ENCODE assay signal across 7 cellular contexts in the genomic region with DNA sequence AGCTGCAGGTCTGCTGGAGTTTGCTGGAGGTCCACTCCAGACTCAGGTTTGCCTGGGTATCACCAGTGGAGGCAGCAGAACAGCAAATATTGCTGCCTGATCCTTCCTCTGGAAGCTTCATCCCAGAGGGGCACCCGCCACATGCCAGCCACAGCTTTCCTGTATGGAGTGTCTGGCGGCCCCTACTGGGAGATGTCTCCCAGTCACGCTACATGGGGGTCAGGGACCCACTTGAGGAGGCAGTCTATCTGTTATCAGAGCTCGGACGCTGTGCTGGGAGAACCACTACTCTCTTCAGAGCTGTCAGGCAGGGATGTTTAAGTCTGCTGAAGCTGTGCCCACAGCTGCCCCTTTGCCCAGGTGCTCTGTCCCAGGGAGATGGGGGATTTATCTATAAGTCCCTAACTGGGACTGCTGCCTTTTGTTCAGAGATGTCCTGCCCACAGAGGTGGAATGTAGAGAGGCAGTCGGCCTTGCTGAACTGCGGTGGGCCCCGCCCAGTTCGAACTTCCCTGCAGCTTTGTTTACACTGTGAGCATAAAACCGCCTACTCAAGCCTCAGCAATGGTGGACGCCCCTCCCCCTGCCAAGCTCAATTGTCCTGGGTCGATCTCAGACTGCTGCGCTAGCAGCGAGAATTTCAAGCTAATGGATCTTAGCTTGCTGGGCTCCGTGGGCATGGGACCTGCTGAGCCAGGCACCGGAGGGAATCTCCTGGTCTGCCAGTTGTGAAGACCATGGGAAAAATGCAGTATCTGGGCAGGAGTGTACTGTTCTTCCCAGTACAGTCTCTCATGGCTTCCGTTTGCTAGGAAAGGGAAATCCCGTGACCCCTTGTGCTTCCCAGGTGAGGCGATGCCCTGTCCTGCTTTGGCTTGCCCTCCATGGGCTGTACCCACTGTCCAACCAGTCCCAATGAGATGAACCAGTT.
DNase-seq lines count a peak whose midpoint lies in the region; FAIRE-seq and TF ChIP-seq lines count a peak whose summit lies in the region.
"Not testable (repeated sequence)": the region's sequence is repeated elsewhere in the genome, so short reads cannot be mapped to it uniquely, and the experiment has no call there.

No MANE protein-coding gene starts in this region.

- H3K4me2 ChIP-seq in mesenchymal stem cell (ENCODE audit: low read length, poor library complexity, severe bottlenecking): peak overlapping the region; percentile 59

- not testable (repeated sequence) for H3K36me3 Mint-ChIP-seq in chondrocyte (ENCODE audit: low read depth); progenitor cell of endocrine pancreas (ENCODE audit: insufficient read depth)

- peak overlapping the region; percentile 38 for H4K8ac ChIP-seq in mesenchymal stem cell (ENCODE audit: low read length)

- H3K79me1 ChIP-seq in mesenchymal stem cell (replicated peaks; ENCODE audit: low read length, poor library complexity, severe bottlenecking): not testable (repeated sequence)

- not testable (repeated sequence) for TF ChIP-seq POLR2A in GM12892 (IDR thresholded peaks at IDR 0.05; ENCODE audit: low read depth, low read length); Peyer's patch (IDR thresholded peaks at IDR 0.05)

- not testable (repeated sequence) for H2BK120ac ChIP-seq in mesenchymal stem cell (ENCODE audit: low read depth, low read length)

- H3K9ac ChIP-seq in mesenchymal stem cell (ENCODE audit: low read length): not testable (repeated sequence)

- not testable (repeated sequence) for H3K4ac ChIP-seq in mesenchymal stem cell (ENCODE audit: low read depth in 1 of 2, low read length in 2 of 2)

- peak overlapping the region in 1 of 2 experiments; percentile 33 for H2BK12ac ChIP-seq in mesenchymal stem cell (ENCODE audit: low read length in 2 of 2)

- not testable (repeated sequence) for H3K18ac ChIP-seq in mesenchymal stem cell (ENCODE audit: low read depth in 1 of 2, low read length in 2 of 2)

- not testable (repeated sequence) for H2BK15ac ChIP-seq in mesenchymal stem cell (ENCODE audit: low read depth, poor library complexity, severe bottlenecking)

- peak; percentile 36 for FAIRE-seq in GM12892 (lab: Jason Lieb, UNC)

- not testable (repeated sequence) for H3K4me1 Mint-ChIP-seq in chondrocyte (ENCODE audit: low read depth); progenitor cell of endocrine pancreas (ENCODE audit: low read depth)

- peak overlapping the region in 2 of 4 donors; percentile 13 to 18 for H3K4me3 ChIP-seq in Peyer's patch
- H3K4me3 ChIP-seq in iPS-11a (ENCODE audit: low read depth, low read length): peak overlapping the region; percentile 13
- H3K4me3 ChIP-seq in mesenchymal stem cell (ENCODE audit: insufficient read depth in 1 of 2, low read depth in 1 of 2, low read length in 2 of 2): not testable (repeated sequence)

- H3K27ac Mint-ChIP-seq in chondrocyte (ENCODE audit: unreplicated experiment): not testable (repeated sequence)
- peak overlapping the region; percentile 82 for H3K27ac Mint-ChIP-seq in progenitor cell of endocrine pancreas

- not testable (repeated sequence) for H3K27ac ChIP-seq in Peyer's patch; mesenchymal stem cell (ENCODE audit: low read length, poor library complexity, severe bottlenecking)

- H3K9me3 Mint-ChIP-seq in chondrocyte (ENCODE audit: low read depth): peaks cover 22% of the 10 kb centered on the region
- H3K9me3 Mint-ChIP-seq in progenitor cell of endocrine pancreas (ENCODE audit: low read depth): peaks cover 12% of the 10 kb centered on the region

- not testable (repeated sequence) for H3K23ac ChIP-seq in mesenchymal stem cell (ENCODE audit: low read length in 2 of 2)

- H3K4me1 ChIP-seq in Peyer's patch; mesenchymal stem cell (ENCODE audit: control insufficient read depth, insufficient read depth, low read depth, low read length): not testable (repeated sequence)

- H3K27me3 ChIP-seq in Peyer's patch: not testable (repeated sequence)
- peaks cover 0 to 13% of the 10 kb centered on the region in 2 experiments for H3K27me3 ChIP-seq in mesenchymal stem cell (ENCODE audit: control insufficient read depth in 1 of 2, insufficient read depth in 1 of 2, low read length in 2 of 2)

- not testable (repeated sequence) for H3K9me3 ChIP-seq in Peyer's patch; mesenchymal stem cell (ENCODE audit: control insufficient read depth, low read length)

- not testable (repeated sequence) for DNase-seq in GM12892 (ENCODE audit: insufficient read length); chondrocyte (ENCODE audit: low spot score)
- DNase-seq in NCI-H146 (lab: John Stamatoyannopoulos, UW) (peak; percentile 62), Peyer's patch (peak in 2 of 3 donors; percentile 76 to 81), mesenchymal stem cell (peak; percentile 15), progenitor cell of endocrine pancreas (ENCODE audit: low spot score, unreplicated experiment) (peak; percentile 69)

- peak overlapping the region; percentile 55 for H3K4me3 Mint-ChIP-seq in chondrocyte (ENCODE audit: unreplicated experiment)
- peak overlapping the region; percentile 56 for H3K4me3 Mint-ChIP-seq in progenitor cell of endocrine pancreas (ENCODE audit: low read depth)

- not testable (repeated sequence) for H2AK5ac ChIP-seq in mesenchymal stem cell (ENCODE audit: low read length, severe bottlenecking)

- WGBS in mesenchymal stem cell: 60% methylated on average over 19 of the region's 19 CpGs

- not testable (repeated sequence) for H3K14ac ChIP-seq in mesenchymal stem cell (ENCODE audit: low read length in 2 of 2)

- not testable (repeated sequence) for H2AFZ ChIP-seq in mesenchymal stem cell (ENCODE audit: low read depth, low read length)

- peak overlapping the region; percentile 27 for H4K91ac ChIP-seq in mesenchymal stem cell (ENCODE audit: low read length)

- not testable (repeated sequence) for H2BK5ac ChIP-seq in mesenchymal stem cell (ENCODE audit: low read depth, low read length, poor library complexity, severe bottlenecking)

- not testable (repeated sequence) for TF ChIP-seq CTCF in Peyer's patch (IDR thresholded peaks at IDR 0.05); chondrocyte (IDR thresholded peaks at IDR 0.05)
- peak; percentile 42 for TF ChIP-seq CTCF in progenitor cell of endocrine pancreas (IDR thresholded peaks at IDR 0.05; ENCODE audit: unreplicated experiment)

- not testable (repeated sequence) for H3K27me3 Mint-ChIP-seq in chondrocyte (ENCODE audit: low read depth)
- H3K27me3 Mint-ChIP-seq in progenitor cell of endocrine pancreas: peaks cover 12% of the 10 kb centered on the region

- H3K36me3 ChIP-seq in Peyer's patch; mesenchymal stem cell (ENCODE audit: control insufficient read depth in 1 of 2, insufficient read depth in 2 of 2, low read depth in 1 of 2, low read length in 2 of 2): not testable (repeated sequence)
